ENCODE assay signal across 1 cellular context in genomic region chr10:32388258-32389027, GRCh38.
TF ChIP-seq lines count a peak whose summit lies in the region.

No MANE protein-coding gene starts in this region.

TF ChIP-seq in HepG2, 621 proteins besides CTCF, POLR2A, EP300 and RAD21 (continued from another document):
- no peak for TF ChIP-seq TAF15 (IDR thresholded peaks at IDR 0.05; ENCODE audit: low read depth, low read length, poor library complexity, severe bottlenecking)
- no peak for TF ChIP-seq IRF1 (CRISPR knock-in tag; IDR thresholded peaks at IDR 0.05; ENCODE audit: low read depth)
- no peak for TF ChIP-seq ZNF576 (CRISPR knock-in tag; IDR thresholded peaks at IDR 0.05)
- no peak for TF ChIP-seq KDM2A (CRISPR knock-in tag; IDR thresholded peaks at IDR 0.05; ENCODE audit: borderline replicate concordance, low read depth)
- no peak for TF ChIP-seq FLYWCH1 (CRISPR knock-in tag; IDR thresholded peaks at IDR 0.05)
- TF ChIP-seq RXRB (CRISPR knock-in tag; IDR thresholded peaks at IDR 0.05; ENCODE audit: borderline replicate concordance): no peak
- no peak for TF ChIP-seq ZBTB39 (CRISPR knock-in tag; IDR thresholded peaks at IDR 0.05)
- no peak for TF ChIP-seq KLF11 (CRISPR knock-in tag; IDR thresholded peaks at IDR 0.05)
- TF ChIP-seq MAFF (IDR thresholded peaks at IDR 0.05; ENCODE audit: low read depth, low read length): 0 out of 2 replicates have a peak, but pooled peaks have one; percentile 32
- TF ChIP-seq ZFP82 (CRISPR knock-in tag; IDR thresholded peaks at IDR 0.05; ENCODE audit: borderline replicate concordance): no peak
